Comparison of ENCODE assay signal across 25 cellular contexts in genomic region chr4:90798948-90799347, GRCh38.
"Had no signal": no experiment of that assay in that cellular context is flagged by ENCODE, and none has a peak within 500 bp of the region (broad histone marks: within the 10 kb centered on the region; RNA-seq: fewer than 3 reads in every experiment).

No MANE protein-coding gene starts in this region.

- H3K27ac ChIP-seq: brain microvascular endothelial cell, cardiac muscle cell, KMS-11, Peyer's patch, RWPE1, SJCRH30, VCaP had no signal

- H3K27ac Mint-ChIP-seq: activated CD4-positive, alpha-beta T cell treated with anti-CD3 and anti-CD28 coated beads for 36 hours; activated CD8-positive, alpha-beta T cell treated with anti-CD3 and anti-CD28 coated beads, Interleukin-2, amount 10 ng/mL, durations not matched to agents 7 days and 5 days; activated naive CD4-positive, alpha-beta T cell treated with anti-CD3 and anti-CD28 coated beads for 36 hours; activated naive CD8-positive, alpha-beta T cell had no signal

- H3K4me3 ChIP-seq: cardiac muscle cell, Peyer's patch, SJCRH30 had no signal

- H3K36me3 ChIP-seq: brain microvascular endothelial cell, cardiac muscle cell, Peyer's patch, SJCRH30 had no signal

- H3K4me3 Mint-ChIP-seq: activated CD4-positive, alpha-beta T cell treated with anti-CD3 and anti-CD28 coated beads for 36 hours; activated CD8-positive, alpha-beta T cell treated with anti-CD3 and anti-CD28 coated beads, Interleukin-2, amount 10 ng/mL, durations not matched to agents 7 days and 5 days; activated naive CD4-positive, alpha-beta T cell treated with anti-CD3 and anti-CD28 coated beads for 36 hours; activated naive CD8-positive, alpha-beta T cell had no signal

- H3K4me1 ChIP-seq: Peyer's patch, SJCRH30 had no signal

- H3K27me3 ChIP-seq: brain microvascular endothelial cell, cardiac muscle cell, Peyer's patch, SJCRH30 had no signal

- H3K27me3 Mint-ChIP-seq: activated CD4-positive, alpha-beta T cell treated with anti-CD3 and anti-CD28 coated beads for 36 hours; activated naive CD8-positive, alpha-beta T cell had no signal

- DNase-seq: activated CD4-positive, alpha-beta T cell treated with anti-CD3 and anti-CD28 coated beads for 36 hours; activated CD4-positive, CD25-positive, alpha-beta regulatory T cell; activated CD8-positive, alpha-beta memory T cell treated with anti-CD3 and anti-CD28 coated beads, Interleukin-2, amount 50 U/mL, for 48 hours; activated CD8-positive, alpha-beta T cell treated with anti-CD3 and anti-CD28 coated beads, Interleukin-2, amount 10 ng/mL, durations not matched to agents 7 days and 5 days; activated gamma-delta T cell; activated naive CD4-positive, alpha-beta T cell treated with anti-CD3 and anti-CD28 coated beads for 36 hours; activated T-cell treated with anti-CD3 and anti-CD28 coated beads, Interleukin-2, amount 50 U/mL, for 1 hour; brain microvascular endothelial cell; cerebellar nuclear complex; MV-4-11; NCI-H1092 treated with DMSO at 0.1 percent for 48 hours; NCI-H1417 treated with DMSO at 0.1 percent for 48 hours; NCI-H187 treated with DMSO at 0.1 percent for 48 hours; NCI-H2081 treated with DMSO at 0.1 percent for 48 hours; NCI-H524; Peyer's patch; Right ventricle myocardium superior; SJCRH30; SK-N-SH; T-helper 1 cell had no signal

- H3K9me3 ChIP-seq: Peyer's patch, SJCRH30, SK-N-SH had no signal

- H3K4me1 Mint-ChIP-seq: activated CD4-positive, alpha-beta T cell treated with anti-CD3 and anti-CD28 coated beads for 36 hours had no signal

- H3K9me2 ChIP-seq: SK-N-SH had no signal

- ATAC-seq: activated CD4-positive, alpha-beta T cell treated with anti-CD3 and anti-CD28 coated beads for 36 hours; activated CD8-positive, alpha-beta T cell treated with anti-CD3 and anti-CD28 coated beads, Interleukin-2, amount 10 ng/mL, durations not matched to agents 7 days and 5 days had no signal

- H3K4me2 ChIP-seq: KMS-11, SK-N-SH had no signal

- H3K36me3 Mint-ChIP-seq: activated naive CD8-positive, alpha-beta T cell had no signal
